17 cellular contexts compared by ENCODE assay signal in the genomic region with DNA sequence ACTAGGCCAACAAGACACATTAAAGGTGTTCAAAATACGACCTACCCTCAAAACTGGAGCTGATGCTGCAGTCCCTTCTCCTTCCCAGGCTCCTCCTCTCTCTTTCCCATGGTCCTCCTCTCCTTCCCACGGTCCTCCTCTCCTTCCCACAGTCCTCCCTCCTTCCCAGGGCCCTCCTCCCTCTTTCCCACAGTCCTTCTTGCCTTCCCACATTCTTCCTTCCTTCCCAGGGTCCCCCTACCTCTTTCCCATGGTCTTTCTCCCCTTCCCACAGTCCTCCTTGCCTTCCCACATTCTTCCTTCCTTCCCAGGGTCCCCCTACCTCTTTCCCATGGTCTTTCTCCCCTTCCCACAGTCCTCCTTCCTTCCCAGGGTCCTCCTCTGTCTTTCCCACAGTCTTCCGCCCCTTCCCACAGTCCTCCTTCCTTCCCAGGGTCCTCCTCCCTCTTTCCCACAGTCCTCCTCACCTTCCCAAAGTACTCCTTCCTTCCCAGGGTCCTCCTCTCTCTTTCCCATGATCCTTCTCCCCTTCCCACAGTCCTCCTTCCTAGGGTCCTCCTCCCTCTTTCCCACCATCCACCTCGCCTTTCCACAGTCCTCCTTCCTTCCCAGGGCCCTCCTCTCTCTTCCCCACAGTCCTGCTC.
"Had no signal": no experiment of that assay in that cellular context is flagged by ENCODE, and none has a peak within 500 bp of the region (broad histone marks: within the 10 kb centered on the region; RNA-seq: fewer than 3 reads in every experiment).

No MANE protein-coding gene starts in this region.

- H3K9me3 Mint-ChIP-seq: central memory CD8-positive, alpha-beta T cell had no signal

- H3K27ac ChIP-seq: body of pancreas, ovary, sigmoid colon, thyroid gland had no signal

- ATAC-seq: body of pancreas had no signal

- H3K4me1 ChIP-seq: body of pancreas, sigmoid colon, thyroid gland had no signal

- H3K4me3 ChIP-seq: body of pancreas, ovary, sigmoid colon, thyroid gland had no signal

- H3K36me3 ChIP-seq: ovary, sigmoid colon, thyroid gland had no signal

- DNase-seq: activated CD4-positive, alpha-beta T cell treated with anti-CD3 and anti-CD28 coated beads, Interleukin-2, amount 10 ng/mL, durations not matched to agents 24 days and 14 days; activated CD4-positive, CD25-positive, alpha-beta regulatory T cell; activated CD8-positive, alpha-beta memory T cell treated with anti-CD3 and anti-CD28 coated beads, Interleukin-2, amount 50 U/mL, for 48 hours; amniotic stem cell; body of pancreas; cortex of kidney; effector CD8-positive, alpha-beta T cell; foreskin fibroblast; glutamatergic neuron; kidney glomerular epithelial cell; ovary; sigmoid colon; stimulated activated CD4-positive, alpha-beta T cell treated with anti-CD3 and anti-CD28 coated beads, Interleukin-1b, Interleukin-23, amount 100 ng/mL, for 48 hours; thyroid gland had no signal

- H3K4me3 Mint-ChIP-seq: activated CD4-positive, alpha-beta T cell treated with anti-CD3 and anti-CD28 coated beads, Interleukin-2, amount 10 ng/mL, durations not matched to agents 24 days and 14 days; central memory CD8-positive, alpha-beta T cell; neural crest cell; T-helper 1 cell treated with Interleukin-12 subunit alpha and Interleukin-12 subunit beta and Interleukin-4 antibody, amounts not matched to agents 30 μg/mL and 1 μg/mL, for 36 hours had no signal

- H3K27me3 Mint-ChIP-seq: activated CD4-positive, alpha-beta T cell treated with anti-CD3 and anti-CD28 coated beads, Interleukin-2, amount 10 ng/mL, durations not matched to agents 24 days and 14 days; central memory CD8-positive, alpha-beta T cell had no signal

- H3K27ac Mint-ChIP-seq: activated CD4-positive, alpha-beta T cell treated with anti-CD3 and anti-CD28 coated beads, Interleukin-2, amount 10 ng/mL, durations not matched to agents 24 days and 14 days; T-helper 1 cell treated with Interleukin-12 subunit alpha and Interleukin-12 subunit beta and Interleukin-4 antibody, amounts not matched to agents 30 μg/mL and 1 μg/mL, for 36 hours had no signal

- H3K27me3 ChIP-seq: body of pancreas, ovary, sigmoid colon, thyroid gland had no signal

- H3K9me3 ChIP-seq: body of pancreas, ovary, sigmoid colon, thyroid gland had no signal
